ENCODE assay signal across 1 cellular context in the genomic region with DNA sequence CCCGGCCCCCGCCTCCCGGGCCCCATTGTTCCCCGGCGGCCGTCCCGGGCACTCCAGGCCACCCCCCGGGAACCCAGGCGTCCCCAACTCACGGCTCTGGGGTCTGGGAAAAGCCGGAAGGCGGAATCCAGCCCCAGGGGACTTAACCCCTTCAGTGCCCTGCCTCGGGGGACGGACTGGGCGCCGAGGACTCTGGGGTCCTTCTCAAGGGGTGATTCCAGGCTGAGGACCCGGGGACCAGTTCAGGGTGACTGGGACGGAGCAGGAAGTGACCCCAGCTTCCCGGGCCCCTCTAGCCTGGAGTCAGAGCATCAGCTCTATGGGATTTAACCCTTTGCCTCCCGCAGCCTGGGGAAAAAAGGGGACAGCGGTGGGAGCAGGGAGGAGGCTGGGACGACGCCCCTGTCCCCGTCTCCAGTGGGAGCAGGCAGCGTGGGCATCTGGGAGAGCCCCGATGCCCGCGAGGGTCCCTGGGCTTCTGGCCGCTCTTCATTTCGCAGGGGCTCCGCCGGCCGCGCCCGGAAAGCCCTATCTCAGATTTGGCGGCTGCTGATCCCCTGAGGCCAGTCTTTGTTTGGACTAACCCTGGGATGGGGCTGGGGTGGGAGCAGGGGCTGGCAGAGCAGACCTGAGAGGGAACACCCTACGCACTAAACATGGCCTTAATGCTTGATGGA.
TF ChIP-seq lines count a peak whose summit lies in the region.

TSS of gene ZNF629 (minus strand) at position 270 of the 677 bp plus-strand sequence. CDS start 2,723 bp downstream, outside the sequence.

TF ChIP-seq in HepG2, 621 proteins besides CTCF, POLR2A, EP300 and RAD21 (continued from another document and continues in another):
- TF ChIP-seq ZNF777 (CRISPR knock-in tag; IDR thresholded peaks at IDR 0.05) (no peak; the same call in 1 of the 2 replicates), ZNF562 (CRISPR knock-in tag; IDR thresholded peaks at IDR 0.05; ENCODE audit: borderline replicate concordance) (no peak), ZNF644 (CRISPR knock-in tag; IDR thresholded peaks at IDR 0.05; ENCODE audit: low read depth) (no peak), EHMT2 (IDR thresholded peaks at IDR 0.05; ENCODE audit: borderline replicate concordance, low read depth, low read length) (no peak), FOXC1 (CRISPR knock-in tag; IDR thresholded peaks at IDR 0.05; ENCODE audit: borderline replicate concordance) (peak; percentile 92; the same call in 1 of the 2 replicates), PTBP1 (IDR thresholded peaks at IDR 0.05; ENCODE audit: low read depth, low read length, poor library complexity, severe bottlenecking) (peak; percentile 49), ISX (CRISPR knock-in tag; conservative IDR thresholded peaks at IDR 0.05) (no peak), PRPF4 (IDR thresholded peaks at IDR 0.05; ENCODE audit: low read depth, low read length, poor library complexity, severe bottlenecking) (no peak), ZNF674 (CRISPR knock-in tag; IDR thresholded peaks at IDR 0.05; ENCODE audit: low read depth) (peak; percentile 80; the same call in 1 of the 2 replicates), ZNF547 (CRISPR knock-in tag; IDR thresholded peaks at IDR 0.05) (0 out of 2 replicates have a peak, but pooled peaks have one; percentile 16), ZBTB49 (CRISPR knock-in tag; IDR thresholded peaks at IDR 0.05; ENCODE audit: borderline replicate concordance) (no peak), ATF7-NPFF (CRISPR knock-in tag; IDR thresholded peaks at IDR 0.05; ENCODE audit: low read depth) (peak; percentile 65), YEATS2 (CRISPR knock-in tag; IDR thresholded peaks at IDR 0.05; ENCODE audit: borderline replicate concordance) (peak; percentile 82), ZNF567 (CRISPR knock-in tag; IDR thresholded peaks at IDR 0.05; ENCODE audit: borderline replicate concordance) (no peak), MYNN (CRISPR knock-in tag; IDR thresholded peaks at IDR 0.05; ENCODE audit: low read depth) (no peak; the same call in 1 of the 2 replicates), MEIS1 (CRISPR knock-in tag; IDR thresholded peaks at IDR 0.05; ENCODE audit: borderline replicate concordance) (no peak), JARID2 (CRISPR knock-in tag; IDR thresholded peaks at IDR 0.05; ENCODE audit: insufficient replicate concordance) (peak; percentile 42), TBL1XR1 (IDR thresholded peaks at IDR 0.05; ENCODE audit: borderline replicate concordance, low read length, partially characterized antibody) (peak; percentile 47), HOXA9 (CRISPR knock-in tag; IDR thresholded peaks at IDR 0.05; ENCODE audit: borderline replicate concordance) (peak; percentile 88; the same call in 1 of the 2 replicates), MATR3 (CRISPR knock-in tag; IDR thresholded peaks at IDR 0.05) (no peak), ZNF589 (CRISPR knock-in tag; conservative IDR thresholded peaks at IDR 0.05) (peak; percentile 89; the same call in 1 of the 2 replicates), NR2C2 (CRISPR knock-in tag; IDR thresholded peaks at IDR 0.05; ENCODE audit: borderline replicate concordance) (peak; percentile 96), REPIN1 (CRISPR knock-in tag; IDR thresholded peaks at IDR 0.05; ENCODE audit: borderline replicate concordance, low read depth) (peak; percentile 58; the same call in 1 of the 2 replicates), ZNF431 (CRISPR knock-in tag; IDR thresholded peaks at IDR 0.05; ENCODE audit: borderline replicate concordance, low read depth) (0 out of 2 replicates have a peak, but pooled peaks have one; percentile 50), SMARCE1 (IDR thresholded peaks at IDR 0.05; ENCODE audit: borderline replicate concordance) (no peak), RARG (CRISPR knock-in tag; IDR thresholded peaks at IDR 0.05; ENCODE audit: low read depth) (no peak), ZNF768 (CRISPR knock-in tag; IDR thresholded peaks at IDR 0.05) (peak; percentile 77), SAP130 (CRISPR knock-in tag; IDR thresholded peaks at IDR 0.05; ENCODE audit: low read depth) (peak; percentile 94), JUN (CRISPR knock-in tag; IDR thresholded peaks at IDR 0.05) (no peak), TRIM22 (IDR thresholded peaks at IDR 0.05) (no peak), HNRNPL (IDR thresholded peaks at IDR 0.05; ENCODE audit: low read depth, low read length) (peak; percentile 78; the same call in 1 of the 2 replicates), ZNF432 (CRISPR knock-in tag; IDR thresholded peaks at IDR 0.05; ENCODE audit: borderline replicate concordance) (no peak), ISL2 (CRISPR knock-in tag; IDR thresholded peaks at IDR 0.05) (peak; percentile 78; the same call in 1 of the 2 replicates), ZNF616 (CRISPR knock-in tag; IDR thresholded peaks at IDR 0.05; ENCODE audit: low read depth) (no peak), ZNF282 (IDR thresholded peaks at IDR 0.05; ENCODE audit: partially characterized antibody) (no peak), ZKSCAN5 (CRISPR knock-in tag; IDR thresholded peaks at IDR 0.05) (no peak), POGZ (CRISPR knock-in tag; IDR thresholded peaks at IDR 0.05) (no peak; the same call in none of the 2 replicates), ZHX2 (IDR thresholded peaks at IDR 0.05; ENCODE audit: low read depth) (peak; percentile 66; the same call in 1 of the 2 replicates), ZHX2 (CRISPR knock-in tag; IDR thresholded peaks at IDR 0.05; ENCODE audit: borderline replicate concordance) (0 out of 2 replicates have a peak, but pooled peaks have one; percentile 68), JUND (CRISPR knock-in tag; IDR thresholded peaks at IDR 0.05) (peak; percentile 64; the same call in 1 of the 2 replicates), CEBPZ (IDR thresholded peaks at IDR 0.05; ENCODE audit: low read length) (no peak)
- TF ChIP-seq, protein P1, sequence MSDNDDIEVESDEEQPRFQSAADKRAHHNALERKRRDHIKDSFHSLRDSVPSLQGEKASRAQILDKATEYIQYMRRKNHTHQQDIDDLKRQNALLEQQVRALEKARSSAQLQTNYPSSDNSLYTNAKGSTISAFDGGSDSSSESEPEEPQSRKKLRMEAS (IDR thresholded peaks at IDR 0.05): peak; percentile 39; the same call in 1 of the 2 replicates
- TF ChIP-seq, protein P2, sequence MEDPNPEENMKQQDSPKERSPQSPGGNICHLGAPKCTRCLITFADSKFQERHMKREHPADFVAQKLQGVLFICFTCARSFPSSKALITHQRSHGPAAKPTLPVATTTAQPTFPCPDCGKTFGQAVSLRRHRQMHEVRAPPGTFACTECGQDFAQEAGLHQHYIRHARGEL (CRISPR knock-in tag; IDR thresholded peaks at IDR 0.05): 0 out of 2 replicates have a peak, but pooled peaks have one; percentile 31
- TF ChIP-seq, protein P3, sequence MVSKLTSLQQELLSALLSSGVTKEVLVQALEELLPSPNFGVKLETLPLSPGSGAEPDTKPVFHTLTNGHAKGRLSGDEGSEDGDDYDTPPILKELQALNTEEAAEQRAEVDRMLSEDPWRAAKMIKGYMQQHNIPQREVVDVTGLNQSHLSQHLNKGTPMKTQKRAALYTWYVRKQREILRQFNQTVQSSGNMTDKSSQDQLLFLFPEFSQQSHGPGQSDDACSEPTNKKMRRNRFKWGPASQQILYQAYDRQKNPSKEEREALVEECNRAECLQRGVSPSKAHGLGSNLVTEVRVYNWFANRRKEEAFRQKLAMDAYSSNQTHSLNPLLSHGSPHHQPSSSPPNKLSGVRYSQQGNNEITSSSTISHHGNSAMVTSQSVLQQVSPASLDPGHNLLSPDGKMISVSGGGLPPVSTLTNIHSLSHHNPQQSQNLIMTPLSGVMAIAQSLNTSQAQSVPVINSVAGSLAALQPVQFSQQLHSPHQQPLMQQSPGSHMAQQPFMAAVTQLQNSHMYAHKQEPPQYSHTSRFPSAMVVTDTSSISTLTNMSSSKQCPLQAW (CRISPR knock-in tag; IDR thresholded peaks at IDR 0.05): 0 out of 2 replicates have a peak, but pooled peaks have one; percentile 30
- TF ChIP-seq, protein P4, sequence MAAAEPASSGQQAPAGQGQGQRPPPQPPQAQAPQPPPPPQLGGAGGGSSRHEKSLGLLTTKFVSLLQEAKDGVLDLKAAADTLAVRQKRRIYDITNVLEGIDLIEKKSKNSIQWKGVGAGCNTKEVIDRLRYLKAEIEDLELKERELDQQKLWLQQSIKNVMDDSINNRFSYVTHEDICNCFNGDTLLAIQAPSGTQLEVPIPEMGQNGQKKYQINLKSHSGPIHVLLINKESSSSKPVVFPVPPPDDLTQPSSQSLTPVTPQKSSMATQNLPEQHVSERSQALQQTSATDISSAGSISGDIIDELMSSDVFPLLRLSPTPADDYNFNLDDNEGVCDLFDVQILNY (CRISPR knock-in tag; conservative IDR thresholded peaks at IDR 0.05): 0 out of 2 replicates have a peak, but pooled peaks have one; percentile 38
